9 cellular contexts compared by ENCODE assay signal in genomic region chr17:45222273-45222993, GRCh38. TPM values are rescaled to one million over a fixed set of nuclear protein-coding genes. Genes with fewer than 3 reads are reported as not detected.
A peak's percentile ranks its signal among the peaks of the same experiment; 100 is the strongest.
DNase-seq lines count a peak whose midpoint lies in the region; ATAC-seq lines count a peak whose summit lies in the region.
"Had no signal": no experiment of that assay in that cellular context is flagged by ENCODE, and none has a peak within 500 bp of the region (broad histone marks: within the 10 kb centered on the region; RNA-seq: fewer than 3 reads in every experiment).

No MANE protein-coding gene starts in this region.

- intact Hi-C loops in right cardiac atrium (cut with DNase I) = loop anchor here in 1 of 4 donors (10.0 kb wide), 1 partner anchor 52 kb away; no protein-coding TSS in a partner anchor

- no peaks in the 10 kb centered on the region for H3K27me3 Mint-ChIP-seq in activated T-cell treated with anti-CD3 and anti-CD28 coated beads, Interleukin-2, amount 50 U/mL, for 4 hours (ENCODE audit: low read depth)

- 18% methylated on average over 37 of the region's 37 CpGs for WGBS in right cardiac atrium

- ATAC-seq in activated T-cell treated with anti-CD3 and anti-CD28 coated beads, Interleukin-2, amount 50 U/mL, for 4 hours = peak in 1 of 2 donors; percentile 5
- ATAC-seq in right cardiac atrium = no peak
- ATAC-seq in GM19452 (IDR thresholded peaks at IDR 0.05; ENCODE audit: unreplicated experiment) = no peak

- H3K27ac ChIP-seq in right cardiac atrium (ENCODE audit: low read length) = no peak overlapping the region

- H3K27me3 ChIP-seq in right cardiac atrium (ENCODE audit: control insufficient read depth, insufficient read depth) = no peaks in the 10 kb centered on the region

- no peaks in the 10 kb centered on the region for H3K9me3 Mint-ChIP-seq in activated T-cell treated with anti-CD3 and anti-CD28 coated beads, Interleukin-2, amount 50 U/mL, for 4 hours

- H3K4me3 ChIP-seq in right cardiac atrium (ENCODE audit: low read length) = peak overlapping the region; percentile 94

- DNase-seq in activated T-cell treated with anti-CD3 and anti-CD28 coated beads for 1 hour (ENCODE audit: low read depth) (peak; percentile 37), activated T-cell treated with anti-CD3 and anti-CD28 coated beads for 4 hours (no peak), right cardiac atrium (peak in 2 of 3 donors; percentile 56 to 58), NCI-H2107 treated with DMSO at 0.1 percent for 48 hours (lab: John Stamatoyannopoulos, UW; ENCODE audit: unreplicated experiment) (no peak), NCI-H128 (lab: John Stamatoyannopoulos, UW; ENCODE audit: unreplicated experiment) (no peak)
- DNase-seq in activated T-cell treated with anti-CD3 and anti-CD28 coated beads, Interleukin-2, amount 50 U/mL, for 4 hours = peak; percentile 65
- DNase-seq in stimulated activated CD4-positive, alpha-beta T cell treated with anti-CD3 and anti-CD28 coated beads, Interleukin-1b, Interleukin-23, amount 100 ng/mL, for 48 hours = peak; percentile 52

- peaks cover 62% of the 10 kb centered on the region for H3K4me1 Mint-ChIP-seq in activated T-cell treated with anti-CD3 and anti-CD28 coated beads, Interleukin-2, amount 50 U/mL, for 4 hours (ENCODE audit: low read depth)

- H3K36me3 Mint-ChIP-seq in activated T-cell treated with anti-CD3 and anti-CD28 coated beads, Interleukin-2, amount 50 U/mL, for 4 hours (ENCODE audit: insufficient read depth) = peaks cover 4% of the 10 kb centered on the region

- H3K4me1 ChIP-seq in right cardiac atrium (ENCODE audit: control insufficient read depth, insufficient read depth, low read length) = no peaks in the 10 kb centered on the region

- peak overlapping the region; percentile 96 for H3K4me3 Mint-ChIP-seq in activated T-cell treated with anti-CD3 and anti-CD28 coated beads, Interleukin-2, amount 50 U/mL, for 4 hours

- H3K9me3 ChIP-seq in right cardiac atrium (ENCODE audit: control insufficient read depth, low read length) = no peaks in the 10 kb centered on the region

RNA-seq across cellular contexts. Expression of gene FMNL1, which starts 0.7 kb away (rescaled TPM):
- 100 to 1,000 TPM; 141 to 190 (median 158) TPM for total RNA-seq in activated T-cell treated with anti-CD3 and anti-CD28 coated beads, Interleukin-2, amount 50 U/mL, for 4 hours
- total RNA-seq in right cardiac atrium = 10 to 100 TPM; 12.3 to 17.0 (median 14.1) TPM
- polyA plus RNA-seq in right cardiac atrium = 10.5 TPM

RNA-seq across cellular contexts. Expression of gene SPATA32, which starts 39.5 kb away (rescaled TPM):
- total RNA-seq in activated T-cell treated with anti-CD3 and anti-CD28 coated beads, Interleukin-2, amount 50 U/mL, for 4 hours = under 1 TPM; 0.25 to 0.63 (median 0.27) TPM
- total RNA-seq in right cardiac atrium = not detected
- not detected for polyA plus RNA-seq in right cardiac atrium
- total RNA-seq: dermis microvascular lymphatic vessel endothelial cell had no signal

Comparison
In these comparisons a context has a peak if more than half of its experiments do, and no peak if none do; other contexts are left out.
1. DNase-seq: peak in activated T-cell treated with anti-CD3 and anti-CD28 coated beads for 1 hour (single experiment), activated T-cell treated with anti-CD3 and anti-CD28 coated beads, Interleukin-2, amount 50 U/mL, for 4 hours (single experiment), right cardiac atrium (2 of 3) and stimulated activated CD4-positive, alpha-beta T cell treated with anti-CD3 and anti-CD28 coated beads, Interleukin-1b, Interleukin-23, amount 100 ng/mL, for 48 hours (single experiment); none in activated T-cell treated with anti-CD3 and anti-CD28 coated beads for 4 hours (single experiment), NCI-H2107 treated with DMSO at 0.1 percent for 48 hours (single experiment) and NCI-H128 (single experiment).
2. RNA of gene FMNL1, which starts 0.7 kb away (total RNA-seq): 141 to 190 TPM in activated T-cell treated with anti-CD3 and anti-CD28 coated beads, Interleukin-2, amount 50 U/mL, for 4 hours; 12.3 to 17.0 TPM in right cardiac atrium; every median in the first group is over 4 times any median in the second.